ENCODE assay signal across 22 cellular contexts in the genomic region with DNA sequence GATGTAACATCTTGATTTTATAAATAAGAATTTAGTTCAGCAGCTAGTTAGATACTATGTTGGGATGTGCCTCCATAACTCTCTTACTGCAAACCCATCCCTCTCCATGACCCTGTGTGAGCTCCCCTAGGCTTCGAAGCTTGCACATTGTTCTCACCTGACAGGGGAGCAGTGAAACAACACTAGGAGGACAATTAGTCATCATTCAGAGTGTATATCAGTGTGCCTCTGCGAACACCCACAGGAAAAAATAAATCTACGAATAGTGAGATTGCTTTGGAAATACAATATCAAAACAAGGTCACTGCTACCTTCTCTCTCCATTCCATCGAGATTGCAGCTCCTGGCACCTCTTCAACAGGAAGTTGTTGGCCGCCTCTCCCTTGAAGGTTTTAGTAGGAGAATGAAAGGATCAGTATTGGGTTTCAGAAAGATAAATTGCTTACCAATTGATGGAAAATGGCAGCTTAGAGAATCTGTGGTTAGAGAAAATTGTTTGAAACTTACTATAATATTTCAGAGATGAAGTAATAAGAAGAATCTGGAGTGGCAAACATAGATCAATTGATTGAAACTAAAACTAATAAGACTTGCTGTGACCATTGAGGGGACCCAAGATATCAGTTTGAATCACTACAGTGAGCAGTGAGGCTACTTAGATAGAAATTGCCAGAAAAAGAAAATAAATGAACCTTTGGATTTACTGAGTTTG.
DNase-seq lines count a peak whose midpoint lies in the region; ATAC-seq and TF ChIP-seq lines count a peak whose summit lies in the region.
"Had no signal": no experiment of that assay in that cellular context is flagged by ENCODE, and none has a peak within 500 bp of the region (broad histone marks: within the 10 kb centered on the region; RNA-seq: fewer than 3 reads in every experiment).

No MANE protein-coding gene starts in this region.

- no peaks in the 10 kb centered on the region for H3K9me3 Mint-ChIP-seq in activated CD8-positive, alpha-beta memory T cell treated with anti-CD3 and anti-CD28 coated beads, Interleukin-2, amount 10 ng/mL, durations not matched to agents 7 days and 5 days (ENCODE audit: low read depth)

- CTCF ChIA-PET in activated CD8-positive, alpha-beta memory T cell treated with anti-CD3 and anti-CD28 coated beads, Interleukin-2, amount 10 ng/mL, durations not matched to agents 7 days and 5 days (lab: Charles Lee), result no interaction called here

- H3K27ac ChIP-seq in upper lobe of right lung, result no peak overlapping the region
- H3K27ac ChIP-seq: A549, BLaER1, lower lobe of right lung, SJCRH30 had no signal

- no peaks in the 10 kb centered on the region for H3K27me3 ChIP-seq in upper lobe of right lung
- H3K27me3 ChIP-seq: BLaER1, SJCRH30 had no signal

- peak; percentile 33 for DNase-seq in NCI-H2107 treated with DMSO at 0.1 percent for 48 hours (lab: John Stamatoyannopoulos, UW; ENCODE audit: unreplicated experiment)
- no peak for DNase-seq in NCI-H2107 (lab: John Stamatoyannopoulos, UW)
- peak; percentile 17 for DNase-seq in epithelial cell of esophagus (ENCODE audit: low read depth)
- DNase-seq in activated CD8-positive, alpha-beta memory T cell treated with anti-CD3 and anti-CD28 coated beads, Interleukin-2, amount 10 ng/mL, durations not matched to agents 7 days and 5 days, result no peak
- DNase-seq in upper lobe of right lung, result no peak
- DNase-seq: central memory CD4-positive, alpha-beta T cell; dorsolateral prefrontal cortex; erythroblast; GDM1; hypothalamus; lower lobe of right lung; NCI-H2081 treated with DMSO at 0.1 percent for 48 hours; NCI-H748 treated with DMSO at 0.1 percent for 48 hours; retina; SJCRH30 had no signal

- intact Hi-C loops in upper lobe of right lung (cut with DNase I), result no loop called here

- no peaks in the 10 kb centered on the region for H3K4me1 Mint-ChIP-seq in activated CD8-positive, alpha-beta memory T cell treated with anti-CD3 and anti-CD28 coated beads, Interleukin-2, amount 10 ng/mL, durations not matched to agents 7 days and 5 days

- no peaks in the 10 kb centered on the region for H3K4me1 ChIP-seq in upper lobe of right lung
- H3K4me1 ChIP-seq: A549, lower lobe of right lung, SJCRH30 had no signal

- no peaks in the 10 kb centered on the region for H3K36me3 ChIP-seq in upper lobe of right lung
- H3K36me3 ChIP-seq: BLaER1, lower lobe of right lung, SJCRH30 had no signal

- no peaks in the 10 kb centered on the region for H3K36me3 Mint-ChIP-seq in activated CD8-positive, alpha-beta memory T cell treated with anti-CD3 and anti-CD28 coated beads, Interleukin-2, amount 10 ng/mL, durations not matched to agents 7 days and 5 days

- ATAC-seq in GM21381 (IDR thresholded peaks at IDR 0.05; ENCODE audit: unreplicated experiment) (peak; percentile 63), HG03108 (IDR thresholded peaks at IDR 0.05; ENCODE audit: unreplicated experiment) (peak; percentile 60), GM19035 (IDR thresholded peaks at IDR 0.05; ENCODE audit: unreplicated experiment) (no peak), upper lobe of right lung (no peak)
- no peak for ATAC-seq in activated CD8-positive, alpha-beta memory T cell treated with anti-CD3 and anti-CD28 coated beads, Interleukin-2, amount 10 ng/mL, durations not matched to agents 7 days and 5 days
- ATAC-seq: A549, K562, lower lobe of right lung had no signal

- no peak overlapping the region for H3K27ac Mint-ChIP-seq in activated CD8-positive, alpha-beta memory T cell treated with anti-CD3 and anti-CD28 coated beads, Interleukin-2, amount 10 ng/mL, durations not matched to agents 7 days and 5 days
- H3K27ac Mint-ChIP-seq: T-helper 1 cell treated with Interleukin-12 subunit alpha and Interleukin-12 subunit beta and Interleukin-4 antibody, amounts not matched to agents 30 μg/mL and 1 μg/mL, for 36 hours had no signal

- no peak overlapping the region for H3K4me3 Mint-ChIP-seq in activated CD8-positive, alpha-beta memory T cell treated with anti-CD3 and anti-CD28 coated beads, Interleukin-2, amount 10 ng/mL, durations not matched to agents 7 days and 5 days
- H3K4me3 Mint-ChIP-seq: T-helper 1 cell treated with Interleukin-12 subunit alpha and Interleukin-12 subunit beta and Interleukin-4 antibody, amounts not matched to agents 30 μg/mL and 1 μg/mL, for 36 hours had no signal

- no peaks in the 10 kb centered on the region for H3K27me3 Mint-ChIP-seq in activated CD8-positive, alpha-beta memory T cell treated with anti-CD3 and anti-CD28 coated beads, Interleukin-2, amount 10 ng/mL, durations not matched to agents 7 days and 5 days

- H3K9me3 ChIP-seq in upper lobe of right lung, result no peaks in the 10 kb centered on the region
- H3K9me3 ChIP-seq: A549, BLaER1, lower lobe of right lung, SJCRH30 had no signal

- H3K4me3 ChIP-seq in epithelial cell of esophagus (ENCODE audit: low read length) (no peak overlapping the region), upper lobe of right lung (no peak overlapping the region)
- H3K4me3 ChIP-seq: A549, BLaER1, dorsolateral prefrontal cortex, K562, lower lobe of right lung, SJCRH30 had no signal

- no peak for TF ChIP-seq CTCF in epithelial cell of esophagus (IDR thresholded peaks at IDR 0.05; ENCODE audit: insufficient read depth, low read depth, low read length, missing control alignments)
- no peak for TF ChIP-seq CTCF in upper lobe of right lung (IDR thresholded peaks at IDR 0.05)

Comparison
In these comparisons a context has a peak if more than half of its experiments do, and no peak if none do; other contexts are left out.
1. DNase-seq: peak in NCI-H2107 treated with DMSO at 0.1 percent for 48 hours (single experiment) and epithelial cell of esophagus (single experiment); none in NCI-H2107 (single experiment), activated CD8-positive, alpha-beta memory T cell treated with anti-CD3 and anti-CD28 coated beads, Interleukin-2, amount 10 ng/mL, durations not matched to agents 7 days and 5 days (single experiment) and upper lobe of right lung (single experiment).
2. ATAC-seq: peak in GM21381 (single experiment) and HG03108 (single experiment); none in activated CD8-positive, alpha-beta memory T cell treated with anti-CD3 and anti-CD28 coated beads, Interleukin-2, amount 10 ng/mL, durations not matched to agents 7 days and 5 days (single experiment), GM19035 (single experiment) and upper lobe of right lung (single experiment).